Comparison of ENCODE assay signal across 17 cellular contexts in the genomic region with DNA sequence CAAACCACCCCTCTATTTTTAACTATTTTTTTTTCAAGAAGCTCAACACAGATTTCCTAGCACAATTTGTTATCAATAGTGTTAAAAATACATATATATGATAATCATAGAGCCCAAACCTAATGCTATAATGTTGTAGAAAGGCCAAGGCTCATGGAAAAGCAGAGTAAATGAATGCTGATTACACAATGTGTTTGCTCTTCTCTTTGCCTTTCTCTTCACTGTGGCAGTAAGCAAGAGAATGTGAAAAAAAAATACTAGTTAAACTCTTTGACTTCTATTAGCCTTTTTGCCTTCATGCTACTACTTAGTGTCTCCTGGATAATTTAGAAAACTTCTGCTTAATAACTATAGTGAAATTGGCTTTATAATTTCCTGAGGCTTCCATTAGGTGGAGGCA.
DNase-seq lines count a peak whose midpoint lies in the region; ATAC-seq, FAIRE-seq and TF ChIP-seq lines count a peak whose summit lies in the region.
"Had no signal": no experiment of that assay in that cellular context is flagged by ENCODE, and none has a peak within 500 bp of the region (broad histone marks: within the 10 kb centered on the region; RNA-seq: fewer than 3 reads in every experiment).

No MANE protein-coding gene starts in this region.

- H3K27me3 ChIP-seq in neural progenitor cell = no peaks in the 10 kb centered on the region

- no peak overlapping the region for H3K27ac Mint-ChIP-seq in neural progenitor cell
- H3K27ac Mint-ChIP-seq in activated CD4-positive, alpha-beta T cell treated with anti-CD3 and anti-CD28 coated beads, Interleukin-2, amount 10 ng/mL, durations not matched to agents 7 days and 5 days = no peak overlapping the region
- H3K27ac Mint-ChIP-seq: GM23338 had no signal

- H3K4me2 ChIP-seq in neural progenitor cell = no peak overlapping the region
- H3K4me2 ChIP-seq: GM23338 had no signal

- H3F3A ChIP-seq in neural progenitor cell (ENCODE audit: low read depth) = no peaks in the 10 kb centered on the region

- no peaks in the 10 kb centered on the region for H3K27me3 Mint-ChIP-seq in neural progenitor cell (ENCODE audit: insufficient read depth, low read depth)
- H3K27me3 Mint-ChIP-seq in activated CD4-positive, alpha-beta T cell treated with anti-CD3 and anti-CD28 coated beads, Interleukin-2, amount 10 ng/mL, durations not matched to agents 7 days and 5 days = no peaks in the 10 kb centered on the region

- H3K36me3 ChIP-seq in neural progenitor cell = no peaks in the 10 kb centered on the region

- no peaks in the 10 kb centered on the region for H3K9me3 ChIP-seq in neural progenitor cell (ENCODE audit: low read depth)

- peaks cover 5% of the 10 kb centered on the region for H3K4me1 Mint-ChIP-seq in neural progenitor cell
- H3K4me1 Mint-ChIP-seq in activated CD4-positive, alpha-beta T cell treated with anti-CD3 and anti-CD28 coated beads, Interleukin-2, amount 10 ng/mL, durations not matched to agents 7 days and 5 days = no peaks in the 10 kb centered on the region

- no peaks in the 10 kb centered on the region for H3K9me3 Mint-ChIP-seq in neural progenitor cell
- peaks cover 9% of the 10 kb centered on the region for H3K9me3 Mint-ChIP-seq in activated CD4-positive, alpha-beta T cell treated with anti-CD3 and anti-CD28 coated beads, Interleukin-2, amount 10 ng/mL, durations not matched to agents 7 days and 5 days
- H3K9me3 Mint-ChIP-seq: GM23338 had no signal

- H4K20me1 ChIP-seq in neural progenitor cell (ENCODE audit: low read depth) = no peaks in the 10 kb centered on the region

- peak; percentile 6 for FAIRE-seq in D721Med (lab: Jason Lieb, UNC)

- no peak overlapping the region for H3K4me3 ChIP-seq in neural progenitor cell
- H3K4me3 ChIP-seq: GM23338 had no signal

- no peaks in the 10 kb centered on the region for H3K79me2 ChIP-seq in neural progenitor cell (ENCODE audit: low read depth)

- H2AFZ ChIP-seq in neural progenitor cell (replicated peaks) = peak overlapping the region; percentile 70
- H2AFZ ChIP-seq: GM23338 had no signal

- ATAC-seq in GM18907 (IDR thresholded peaks at IDR 0.05; ENCODE audit: unreplicated experiment) = no peak
- ATAC-seq: GM23338 had no signal

- H3K36me3 Mint-ChIP-seq in neural progenitor cell = no peaks in the 10 kb centered on the region
- no peaks in the 10 kb centered on the region for H3K36me3 Mint-ChIP-seq in activated CD4-positive, alpha-beta T cell treated with anti-CD3 and anti-CD28 coated beads, Interleukin-2, amount 10 ng/mL, durations not matched to agents 7 days and 5 days (ENCODE audit: low read depth)

- no peak for DNase-seq in D721Med (ENCODE audit: insufficient read length, low spot score)
- peak; percentile 20 for DNase-seq in DMS53 treated with DMSO at 0.1 percent for 48 hours (lab: John Stamatoyannopoulos, UW; ENCODE audit: unreplicated experiment)
- peak; percentile 44 for DNase-seq in SHP77 treated with DMSO at 0.1 percent for 48 hours (lab: John Stamatoyannopoulos, UW)
- DNase-seq in neural progenitor cell (ENCODE audit: low spot score) = no peak
- no peak for DNase-seq in NCI-H82 treated with DMSO at 0.1 percent for 48 hours (lab: John Stamatoyannopoulos, UW; ENCODE audit: unreplicated experiment)
- DNase-seq in activated CD4-positive, alpha-beta T cell treated with anti-CD3 and anti-CD28 coated beads, Interleukin-2, amount 10 ng/mL, durations not matched to agents 7 days and 5 days = no peak
- DNase-seq: AML-193, GDM1, HCEC 1CT, NCI-H1105 treated with DMSO at 0.1 percent for 48 hours, NCI-H1694, NCI-H2081 treated with DMSO at 0.1 percent for 48 hours, NCI-H2227 treated with DMSO at 0.1 percent for 48 hours, NCI-H524 treated with DMSO at 0.1 percent for 48 hours had no signal

- POLR2A ChIA-PET in activated CD4-positive, alpha-beta T cell treated with anti-CD3 and anti-CD28 coated beads, Interleukin-2, amount 10 ng/mL, durations not matched to agents 7 days and 5 days (lab: Charles Lee) = no interaction called here

- no peak overlapping the region for H3K27ac ChIP-seq in neural progenitor cell
- H3K27ac ChIP-seq: C4-2B had no signal

- H3K9ac ChIP-seq in neural progenitor cell = no peak overlapping the region

- TF ChIP-seq CTCF in D721Med (IDR thresholded peaks at IDR 0.05; ENCODE audit: insufficient read depth, missing control alignments) (peak; percentile 7), neural progenitor cell (IDR thresholded peaks at IDR 0.05) (no peak)

- H3K4me1 ChIP-seq in neural progenitor cell = peaks cover 23% of the 10 kb centered on the region

- H3K4me3 Mint-ChIP-seq in neural progenitor cell = no peak overlapping the region
- no peak overlapping the region for H3K4me3 Mint-ChIP-seq in activated CD4-positive, alpha-beta T cell treated with anti-CD3 and anti-CD28 coated beads, Interleukin-2, amount 10 ng/mL, durations not matched to agents 7 days and 5 days
- H3K4me3 Mint-ChIP-seq: GM23338 had no signal

- CTCF ChIA-PET in activated CD4-positive, alpha-beta T cell treated with anti-CD3 and anti-CD28 coated beads, Interleukin-2, amount 10 ng/mL, durations not matched to agents 7 days and 5 days (lab: Charles Lee) = no interaction called here

Comparison
In these comparisons a context has a peak if more than half of its experiments do, and no peak if none do; other contexts are left out.
1. DNase-seq: peak in DMS53 treated with DMSO at 0.1 percent for 48 hours (single experiment) and SHP77 treated with DMSO at 0.1 percent for 48 hours (single experiment); none in D721Med (single experiment), neural progenitor cell (single experiment), NCI-H82 treated with DMSO at 0.1 percent for 48 hours (single experiment) and activated CD4-positive, alpha-beta T cell treated with anti-CD3 and anti-CD28 coated beads, Interleukin-2, amount 10 ng/mL, durations not matched to agents 7 days and 5 days (single experiment).